In genomic region chr11:11841121-11841604, GRCh38 we compare ENCODE assay signal across 8 cellular contexts.
DNase-seq lines count a peak whose midpoint lies in the region; TF ChIP-seq lines count a peak whose summit lies in the region.

No MANE protein-coding gene starts in this region.

- H3K4me3 ChIP-seq in HAP-1 (peak overlapping the region; percentile 86), astrocyte of the spinal cord (ENCODE audit: low read depth, low read length) (peak overlapping the region; percentile 76), iPS-18a (ENCODE audit: low read length) (peak overlapping the region; percentile 70)

- H3K27ac ChIP-seq in iPS-18a (ENCODE audit: low read length), result peak overlapping the region; percentile 82

- no peak for TF ChIP-seq CTCF in astrocyte of the spinal cord (IDR thresholded peaks at IDR 0.05; ENCODE audit: low read depth, low read length)

- H3K9me3 ChIP-seq in HAP-1 (no peaks in the 10 kb centered on the region), iPS-18a (ENCODE audit: control insufficient read depth, low read depth, low read length) (no peaks in the 10 kb centered on the region)

- H3K9ac ChIP-seq in iPS-18a (ENCODE audit: low read length), result peak overlapping the region; percentile 87

- H3K27ac Mint-ChIP-seq in T-helper 1 cell treated with Interleukin-12 subunit alpha and Interleukin-12 subunit beta and Interleukin-4 antibody, amounts not matched to agents 30 μg/mL and 1 μg/mL, for 36 hours, result peak overlapping the region; percentile 68

- H3K36me3 ChIP-seq in HAP-1 (replicated peaks), result no peaks in the 10 kb centered on the region
- H3K36me3 ChIP-seq in iPS-18a (ENCODE audit: control insufficient read depth, low read depth, low read length), result no peaks in the 10 kb centered on the region

- H3K27me3 ChIP-seq in HAP-1 (ENCODE audit: low read depth), result no peaks in the 10 kb centered on the region
- H3K27me3 ChIP-seq in iPS-18a (ENCODE audit: control insufficient read depth, insufficient read depth, low read length), result no peaks in the 10 kb centered on the region

- peaks cover 17% of the 10 kb centered on the region for H3K4me1 Mint-ChIP-seq in T-helper 1 cell treated with Interleukin-12 subunit alpha and Interleukin-12 subunit beta and Interleukin-4 antibody, amounts not matched to agents 30 μg/mL and 1 μg/mL, for 36 hours (ENCODE audit: low read depth)

- in situ Hi-C loops in HAP-1 (cut with MboI; ENCODE audit: low sequenced_read_pairs) (no loop called here), astrocyte of the spinal cord (cut with HindIII; ENCODE audit: low sequenced_read_pairs) (no loop called here)

- DNase-seq in T-helper 1 cell, result no peak
- DNase-seq in HAP-1 (ENCODE audit: low spot score in 2 of 2), result peak in 1 of 2 experiments; percentile 39
- DNase-seq in NCI-H146 treated with DMSO at 0.1 percent for 48 hours (lab: John Stamatoyannopoulos, UW; ENCODE audit: unreplicated experiment), result peak; percentile 39
- DNase-seq in astrocyte of the spinal cord (ENCODE audit: low read depth, low spot score), result peak; percentile 48
- peak; percentile 14 for DNase-seq in stimulated activated CD8-positive, alpha-beta memory T cell treated with anti-CD3 and anti-CD28 coated beads, Interleukin-4, amount 100 ng/mL, for 24 hours (ENCODE audit: low read depth)
- no peak for DNase-seq in NCI-H446 treated with DMSO at 0.1 percent for 48 hours (lab: John Stamatoyannopoulos, UW)

- H3K9me3 Mint-ChIP-seq in T-helper 1 cell treated with Interleukin-12 subunit alpha and Interleukin-12 subunit beta and Interleukin-4 antibody, amounts not matched to agents 30 μg/mL and 1 μg/mL, for 36 hours, result no peaks in the 10 kb centered on the region

- peaks cover 3% of the 10 kb centered on the region for H3K36me3 Mint-ChIP-seq in T-helper 1 cell treated with Interleukin-12 subunit alpha and Interleukin-12 subunit beta and Interleukin-4 antibody, amounts not matched to agents 30 μg/mL and 1 μg/mL, for 36 hours (ENCODE audit: low read depth)

- peak overlapping the region; percentile 58 for H3K4me3 Mint-ChIP-seq in T-helper 1 cell treated with Interleukin-12 subunit alpha and Interleukin-12 subunit beta and Interleukin-4 antibody, amounts not matched to agents 30 μg/mL and 1 μg/mL, for 36 hours

- H3K4me1 ChIP-seq in HAP-1, result peaks cover 14% of the 10 kb centered on the region
- H3K4me1 ChIP-seq in iPS-18a (ENCODE audit: control insufficient read depth, low read depth, low read length), result peaks cover 37% of the 10 kb centered on the region

- peaks cover 17% of the 10 kb centered on the region for H3K27me3 Mint-ChIP-seq in T-helper 1 cell treated with Interleukin-12 subunit alpha and Interleukin-12 subunit beta and Interleukin-4 antibody, amounts not matched to agents 30 μg/mL and 1 μg/mL, for 36 hours (ENCODE audit: low read depth)

Comparison
In these comparisons a context has a peak if more than half of its experiments do, and no peak if none do; other contexts are left out.
1. DNase-seq: peak in NCI-H146 treated with DMSO at 0.1 percent for 48 hours (single experiment), astrocyte of the spinal cord (single experiment) and stimulated activated CD8-positive, alpha-beta memory T cell treated with anti-CD3 and anti-CD28 coated beads, Interleukin-4, amount 100 ng/mL, for 24 hours (single experiment); none in T-helper 1 cell (0 of 5) and NCI-H446 treated with DMSO at 0.1 percent for 48 hours (single experiment).
2. Peak in every context shown above with its lines, with median percentiles within 50 percentile points of each other: H3K4me3 ChIP-seq.